ENCODE assay signal across 34 cellular contexts in the genomic region with DNA sequence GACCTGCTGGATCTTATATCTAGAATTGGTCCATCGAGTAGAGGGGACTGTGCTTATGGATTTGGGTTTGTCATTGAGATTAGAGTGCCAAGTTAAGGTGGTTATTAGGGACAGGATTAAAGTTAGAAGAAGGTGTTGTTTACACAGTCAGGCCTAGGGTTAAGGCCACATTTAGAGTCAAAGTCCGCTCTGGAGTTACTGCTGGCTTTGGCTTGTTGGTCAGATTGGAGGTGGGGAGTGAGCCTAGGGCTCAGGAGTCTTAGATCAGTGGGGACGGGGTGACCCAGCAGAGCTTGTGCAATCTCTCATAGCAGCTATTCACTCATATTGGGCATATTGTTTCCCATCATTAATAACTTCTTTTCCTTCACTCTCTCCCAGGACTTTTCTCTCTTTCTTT.
"Had no signal": no experiment of that assay in that cellular context is flagged by ENCODE, and none has a peak within 500 bp of the region (broad histone marks: within the 10 kb centered on the region; RNA-seq: fewer than 3 reads in every experiment).

No MANE protein-coding gene starts in this region.

- H3K27me3 Mint-ChIP-seq: activated CD4-positive, alpha-beta memory T cell treated with anti-CD3 and anti-CD28 coated beads for 36 hours; activated naive CD4-positive, alpha-beta T cell treated with anti-CD3 and anti-CD28 coated beads, Interleukin-2, amount 50 U/mL, for 24 hours had no signal

- DNase-seq: activated B cell treated with CpG ODN at 0.5 μM for 24 hours; activated CD4-positive, alpha-beta memory T cell treated with anti-CD3 and anti-CD28 coated beads for 36 hours; activated CD4-positive, alpha-beta T cell treated with anti-CD3 and anti-CD28 coated beads for 36 hours; activated CD4-positive, alpha-beta T cell treated with anti-CD3 and anti-CD28 coated beads, Interleukin-2, amount 10 ng/mL, durations not matched to agents 24 days and 14 days; activated CD4-positive, CD25-positive, alpha-beta regulatory T cell treated with anti-CD3 and anti-CD28 coated beads, Interleukin-2, amount 50 U/mL, for 72 hours; activated CD8-positive, alpha-beta memory T cell treated with anti-CD3 and anti-CD28 coated beads, Interleukin-2, amount 10 ng/mL, durations not matched to agents 7 days and 5 days; activated CD8-positive, alpha-beta memory T cell treated with anti-CD3 and anti-CD28 coated beads, Interleukin-2, amount 50 U/mL, for 4 hours; activated CD8-positive, alpha-beta T cell treated with anti-CD3 and anti-CD28 coated beads, Interleukin-2, amount 10 ng/mL, durations not matched to agents 7 days and 5 days; activated effector memory CD4-positive, alpha-beta T cell treated with anti-CD3 and anti-CD28 coated beads, Interleukin-2, amount 50 U/mL, for 16 hours; activated naive CD4-positive, alpha-beta T cell treated with anti-CD3 and anti-CD28 coated beads for 36 hours; activated naive CD8-positive, alpha-beta T cell treated with anti-CD3 and anti-CD28 coated beads for 36 hours; activated naive CD8-positive, alpha-beta T cell treated with anti-CD3 and anti-CD28 coated beads, Interleukin-2, amount 50 U/mL, for 24 hours; activated T-cell treated with anti-CD3 and anti-CD28 coated beads, Interleukin-2, amount 50 U/mL, for 1 hour; activated T-cell treated with anti-CD3 and anti-CD28 coated beads, Interleukin-2, amount 50 U/mL, for 48 hours; adrenal gland; amygdala; aorta; body of pancreas; central memory CD4-positive, alpha-beta T cell; cerebellar nuclear complex; colonic mucosa; effector CD8-positive, alpha-beta T cell; foreskin fibroblast; head of caudate nucleus; T-helper 1 cell; T-helper 17 cell; T1000 had no signal

- H3K36me3 ChIP-seq: adrenal gland, cardiac muscle cell, colonic mucosa, WERI-Rb-1 had no signal

- H3K9me3 Mint-ChIP-seq: activated B cell treated with CpG ODN at 0.5 μM for 24 hours; activated CD4-positive, alpha-beta memory T cell treated with anti-CD3 and anti-CD28 coated beads for 36 hours; activated CD4-positive, alpha-beta T cell treated with anti-CD3 and anti-CD28 coated beads, Interleukin-2, amount 10 ng/mL, durations not matched to agents 24 days and 14 days; activated naive CD4-positive, alpha-beta T cell treated with anti-CD3 and anti-CD28 coated beads for 36 hours; activated naive CD4-positive, alpha-beta T cell treated with anti-CD3 and anti-CD28 coated beads, Interleukin-2, amount 50 U/mL, for 24 hours; activated naive CD8-positive, alpha-beta T cell treated with anti-CD3 and anti-CD28 coated beads for 36 hours; activated naive CD8-positive, alpha-beta T cell treated with anti-CD3 and anti-CD28 coated beads, Interleukin-2, amount 50 U/mL, for 24 hours; activated T-helper 1 cell treated with anti-CD3 and anti-CD28 coated beads, Interleukin-12 subunit alpha, Interleukin-12 subunit beta, Interleukin-2, Interleukin-4 antibody, amounts not matched to agents 30 ng/mL and 10 ng/mL and 1 ng/mL, durations not matched to agents 14 hours and 24 hours and 36 hours; activated T-helper 2 cell treated with anti-CD3 and anti-CD28 coated beads, Interferon-gamma antibody, Interleukin-2, Interleukin-4, amounts not matched to agents 10 μg/mL and 5 μg/mL and 100 μg/mL, durations not matched to agents 14 hours and 24 hours and 36 hours; T-helper 2 cell treated with Interferon-gamma antibody and Interleukin-4, amounts not matched to agents 5 μg/mL and 100 μg/mL, for 36 hours had no signal

- H3K36me3 Mint-ChIP-seq: activated CD4-positive, alpha-beta memory T cell treated with anti-CD3 and anti-CD28 coated beads for 36 hours; activated CD8-positive, alpha-beta memory T cell treated with anti-CD3 and anti-CD28 coated beads, Interleukin-2, amount 10 ng/mL, durations not matched to agents 7 days and 5 days; activated naive CD4-positive, alpha-beta T cell treated with anti-CD3 and anti-CD28 coated beads, Interleukin-2, amount 50 U/mL, for 24 hours; activated naive CD8-positive, alpha-beta T cell treated with anti-CD3 and anti-CD28 coated beads for 36 hours had no signal

- H3K27ac Mint-ChIP-seq: activated B cell treated with CpG ODN at 0.5 μM for 24 hours; activated CD4-positive, alpha-beta memory T cell treated with anti-CD3 and anti-CD28 coated beads for 36 hours; activated CD4-positive, alpha-beta T cell treated with anti-CD3 and anti-CD28 coated beads for 36 hours; activated CD4-positive, alpha-beta T cell treated with anti-CD3 and anti-CD28 coated beads, Interleukin-2, amount 10 ng/mL, durations not matched to agents 24 days and 14 days; activated CD8-positive, alpha-beta memory T cell treated with anti-CD3 and anti-CD28 coated beads, Interleukin-2, amount 10 ng/mL, durations not matched to agents 7 days and 5 days; activated CD8-positive, alpha-beta T cell treated with anti-CD3 and anti-CD28 coated beads, Interleukin-2, amount 10 ng/mL, durations not matched to agents 7 days and 5 days; activated naive CD4-positive, alpha-beta T cell treated with anti-CD3 and anti-CD28 coated beads for 36 hours; activated naive CD4-positive, alpha-beta T cell treated with anti-CD3 and anti-CD28 coated beads, Interleukin-2, amount 50 U/mL, for 24 hours; activated naive CD8-positive, alpha-beta T cell treated with anti-CD3 and anti-CD28 coated beads for 36 hours; activated naive CD8-positive, alpha-beta T cell treated with anti-CD3 and anti-CD28 coated beads, Interleukin-2, amount 50 U/mL, for 24 hours; activated T-helper 1 cell treated with anti-CD3 and anti-CD28 coated beads, Interleukin-12 subunit alpha, Interleukin-12 subunit beta, Interleukin-2, Interleukin-4 antibody, amounts not matched to agents 30 ng/mL and 10 ng/mL and 1 ng/mL, durations not matched to agents 14 hours and 24 hours and 36 hours; activated T-helper 2 cell treated with anti-CD3 and anti-CD28 coated beads, Interferon-gamma antibody, Interleukin-2, Interleukin-4, amounts not matched to agents 10 μg/mL and 5 μg/mL and 100 μg/mL, durations not matched to agents 14 hours and 24 hours and 36 hours; T-helper 2 cell treated with Interferon-gamma antibody and Interleukin-4, amounts not matched to agents 5 μg/mL and 100 μg/mL, for 36 hours had no signal

- H3K27ac ChIP-seq: adrenal gland, body of pancreas, colonic mucosa, WERI-Rb-1 had no signal

- H3K4me1 Mint-ChIP-seq: activated B cell treated with CpG ODN at 0.5 μM for 24 hours; activated CD4-positive, alpha-beta T cell treated with anti-CD3 and anti-CD28 coated beads for 36 hours; activated CD8-positive, alpha-beta memory T cell treated with anti-CD3 and anti-CD28 coated beads, Interleukin-2, amount 10 ng/mL, durations not matched to agents 7 days and 5 days; activated naive CD4-positive, alpha-beta T cell treated with anti-CD3 and anti-CD28 coated beads, Interleukin-2, amount 50 U/mL, for 24 hours; activated naive CD8-positive, alpha-beta T cell treated with anti-CD3 and anti-CD28 coated beads for 36 hours; activated naive CD8-positive, alpha-beta T cell treated with anti-CD3 and anti-CD28 coated beads, Interleukin-2, amount 50 U/mL, for 24 hours had no signal

- H3K4me1 ChIP-seq: adrenal gland, colonic mucosa had no signal

- H3K27me3 ChIP-seq: adrenal gland, body of pancreas, cardiac muscle cell, colonic mucosa had no signal

- ATAC-seq: activated CD4-positive, alpha-beta T cell treated with anti-CD3 and anti-CD28 coated beads for 36 hours; activated CD8-positive, alpha-beta memory T cell treated with anti-CD3 and anti-CD28 coated beads, Interleukin-2, amount 10 ng/mL, durations not matched to agents 7 days and 5 days; activated CD8-positive, alpha-beta T cell treated with anti-CD3 and anti-CD28 coated beads, Interleukin-2, amount 10 ng/mL, durations not matched to agents 7 days and 5 days; activated naive CD8-positive, alpha-beta T cell treated with anti-CD3 and anti-CD28 coated beads, Interleukin-2, amount 50 U/mL, for 24 hours; body of pancreas; esophagus mucosa; T-helper 17 cell had no signal

- H3K9me3 ChIP-seq: adrenal gland, body of pancreas, colonic mucosa had no signal

- H3K4me3 ChIP-seq: adrenal gland, body of pancreas, cardiac muscle cell, colonic mucosa had no signal

- H3K4me3 Mint-ChIP-seq: activated B cell treated with CpG ODN at 0.5 μM for 24 hours; activated CD4-positive, alpha-beta memory T cell treated with anti-CD3 and anti-CD28 coated beads for 36 hours; activated CD4-positive, alpha-beta T cell treated with anti-CD3 and anti-CD28 coated beads for 36 hours; activated CD4-positive, alpha-beta T cell treated with anti-CD3 and anti-CD28 coated beads, Interleukin-2, amount 10 ng/mL, durations not matched to agents 24 days and 14 days; activated CD8-positive, alpha-beta memory T cell treated with anti-CD3 and anti-CD28 coated beads, Interleukin-2, amount 10 ng/mL, durations not matched to agents 7 days and 5 days; activated CD8-positive, alpha-beta T cell treated with anti-CD3 and anti-CD28 coated beads, Interleukin-2, amount 10 ng/mL, durations not matched to agents 7 days and 5 days; activated naive CD4-positive, alpha-beta T cell treated with anti-CD3 and anti-CD28 coated beads for 36 hours; activated naive CD4-positive, alpha-beta T cell treated with anti-CD3 and anti-CD28 coated beads, Interleukin-2, amount 50 U/mL, for 24 hours; activated naive CD8-positive, alpha-beta T cell treated with anti-CD3 and anti-CD28 coated beads for 36 hours; activated naive CD8-positive, alpha-beta T cell treated with anti-CD3 and anti-CD28 coated beads, Interleukin-2, amount 50 U/mL, for 24 hours; activated T-helper 1 cell treated with anti-CD3 and anti-CD28 coated beads, Interleukin-12 subunit alpha, Interleukin-12 subunit beta, Interleukin-2, Interleukin-4 antibody, amounts not matched to agents 30 ng/mL and 10 ng/mL and 1 ng/mL, durations not matched to agents 14 hours and 24 hours and 36 hours; T-helper 17 cell; T-helper 2 cell treated with Interferon-gamma antibody and Interleukin-4, amounts not matched to agents 5 μg/mL and 100 μg/mL, for 36 hours had no signal
